ENCODE assay signal across 11 cellular contexts in genomic region chr5:123673107-123673506, GRCh38.
DNase-seq lines count a peak whose midpoint lies in the region; ATAC-seq, FAIRE-seq and TF ChIP-seq lines count a peak whose summit lies in the region.
"Had no signal": no experiment of that assay in that cellular context is flagged by ENCODE, and none has a peak within 500 bp of the region (broad histone marks: within the 10 kb centered on the region; RNA-seq: fewer than 3 reads in every experiment).

No MANE protein-coding gene starts in this region.

- peaks cover 2% of the 10 kb centered on the region for H3K36me3 Mint-ChIP-seq in astrocyte (ENCODE audit: low read depth, unreplicated experiment)
- H3K36me3 Mint-ChIP-seq in activated T-cell treated with anti-CD3 and anti-CD28 coated beads, Interleukin-2, amount 50 U/mL, for 4 hours (ENCODE audit: insufficient read depth): no peaks in the 10 kb centered on the region

- H3K27me3 ChIP-seq in astrocyte (ENCODE audit: insufficient read depth, low read length) (no peaks in the 10 kb centered on the region), kidney epithelial cell (ENCODE audit: control insufficient read depth, insufficient read depth, low read length) (no peaks in the 10 kb centered on the region)

- no peak overlapping the region for H2AFZ ChIP-seq in astrocyte (ENCODE audit: low read depth, low read length)
- H2AFZ ChIP-seq: PC-9 had no signal

- no peaks in the 10 kb centered on the region for H3K9me3 Mint-ChIP-seq in stimulated activated naive CD8-positive, alpha-beta T cell treated with anti-CD3 and anti-CD28 coated beads, Interleukin-15, amount 100 ng/mL, for 72 hours
- H3K9me3 Mint-ChIP-seq in astrocyte (ENCODE audit: unreplicated experiment): peaks cover 9% of the 10 kb centered on the region
- H3K9me3 Mint-ChIP-seq in activated T-cell treated with anti-CD3 and anti-CD28 coated beads, Interleukin-2, amount 50 U/mL, for 4 hours: peaks cover 4% of the 10 kb centered on the region

- no peaks in the 10 kb centered on the region for H3K4me1 ChIP-seq in astrocyte (ENCODE audit: insufficient read depth, low read length)

- H3K4me2 ChIP-seq in astrocyte (ENCODE audit: low read length): no peak overlapping the region
- H3K4me2 ChIP-seq: PC-9 had no signal

- no peaks in the 10 kb centered on the region for H3K79me2 ChIP-seq in astrocyte (ENCODE audit: insufficient read depth, low read length)

- no peak overlapping the region for H3K4me3 Mint-ChIP-seq in stimulated activated naive CD8-positive, alpha-beta T cell treated with anti-CD3 and anti-CD28 coated beads, Interleukin-15, amount 100 ng/mL, for 72 hours
- H3K4me3 Mint-ChIP-seq in astrocyte (ENCODE audit: unreplicated experiment): no peak overlapping the region
- H3K4me3 Mint-ChIP-seq in activated T-cell treated with anti-CD3 and anti-CD28 coated beads, Interleukin-2, amount 50 U/mL, for 4 hours: no peak overlapping the region

- H3K27ac Mint-ChIP-seq in stimulated activated naive CD8-positive, alpha-beta T cell treated with anti-CD3 and anti-CD28 coated beads, Interleukin-15, amount 100 ng/mL, for 72 hours: no peak overlapping the region
- H3K27ac Mint-ChIP-seq in astrocyte (ENCODE audit: unreplicated experiment): peak overlapping the region; percentile 21

- no peak overlapping the region for H3K9ac ChIP-seq in astrocyte (ENCODE audit: low read length)

- H3K4me1 Mint-ChIP-seq in stimulated activated naive CD8-positive, alpha-beta T cell treated with anti-CD3 and anti-CD28 coated beads, Interleukin-15, amount 100 ng/mL, for 72 hours: no peaks in the 10 kb centered on the region
- H3K4me1 Mint-ChIP-seq in astrocyte (ENCODE audit: low read depth, unreplicated experiment): peaks cover 3% of the 10 kb centered on the region
- no peaks in the 10 kb centered on the region for H3K4me1 Mint-ChIP-seq in activated T-cell treated with anti-CD3 and anti-CD28 coated beads, Interleukin-2, amount 50 U/mL, for 4 hours (ENCODE audit: low read depth)

- TF ChIP-seq CTCF in astrocyte (IDR thresholded peaks at IDR 0.05; ENCODE audit: insufficient read depth, low read depth, low read length): no peak
- no peak for TF ChIP-seq CTCF in kidney epithelial cell (IDR thresholded peaks at IDR 0.05; ENCODE audit: insufficient read depth, low read length, poor library complexity, severe bottlenecking)

- no peaks in the 10 kb centered on the region for H4K20me1 ChIP-seq in astrocyte (ENCODE audit: insufficient read depth, low read length)

- ATAC-seq in stimulated activated naive CD8-positive, alpha-beta T cell treated with anti-CD3 and anti-CD28 coated beads, Interleukin-15, amount 100 ng/mL, for 72 hours: peak; percentile 31
- no peak for ATAC-seq in stimulated activated naive CD8-positive, alpha-beta T cell treated with anti-CD3 and anti-CD28 coated beads, Interleukin-15, Interleukin-2, amounts not matched to agents 100 U/mL and 50 U/mL, for 24 hours
- ATAC-seq in activated T-cell treated with anti-CD3 and anti-CD28 coated beads, Interleukin-2, amount 50 U/mL, for 4 hours: no peak

- H3K27ac ChIP-seq in astrocyte (ENCODE audit: low read depth, low read length): no peak overlapping the region
- H3K27ac ChIP-seq: PC-9 had no signal

- no peaks in the 10 kb centered on the region for H3K9me3 ChIP-seq in astrocyte (ENCODE audit: insufficient read depth, low read depth, low read length)

- no peaks in the 10 kb centered on the region for H3K36me3 ChIP-seq in astrocyte (ENCODE audit: insufficient read depth, low read length)
- H3K36me3 ChIP-seq in kidney epithelial cell (ENCODE audit: control insufficient read depth, insufficient read depth, low read length): no peaks in the 10 kb centered on the region

- no peak overlapping the region for H3K4me3 ChIP-seq in astrocyte (ENCODE audit: insufficient read depth, low read depth, low read length)
- H3K4me3 ChIP-seq in kidney epithelial cell (ENCODE audit: low read depth, low read length): no peak overlapping the region
- H3K4me3 ChIP-seq: PC-9, skin epidermis had no signal

- no peak for DNase-seq in stimulated activated naive CD8-positive, alpha-beta T cell treated with anti-CD3 and anti-CD28 coated beads, Interleukin-15, amount 100 ng/mL, for 72 hours
- DNase-seq in stimulated activated naive CD8-positive, alpha-beta T cell treated with anti-CD3 and anti-CD28 coated beads, Interleukin-15, Interleukin-2, amounts not matched to agents 100 U/mL and 50 U/mL, for 24 hours: no peak
- no peak for DNase-seq in astrocyte (ENCODE audit: low read depth)
- DNase-seq in kidney epithelial cell (ENCODE audit: low read depth): peak; percentile 55
- peak; percentile 11 for DNase-seq in urothelium cell line (ENCODE audit: low spot score)
- DNase-seq in activated T-cell treated with anti-CD3 and anti-CD28 coated beads, Interleukin-2, amount 50 U/mL, for 4 hours: no peak
- no peak for DNase-seq in D341Med (ENCODE audit: low spot score)
- no peak for DNase-seq in stimulated activated CD4-positive, alpha-beta T cell treated with anti-CD3 and anti-CD28 coated beads, Interleukin-4, amount 100 ng/mL, for 24 hours
- DNase-seq: head of caudate nucleus, PC-9 had no signal

- FAIRE-seq in astrocyte (lab: Jason Lieb, UNC) (peak; percentile 58), urothelium cell line (lab: Jason Lieb, UNC) (no peak)

- H3K27me3 Mint-ChIP-seq in stimulated activated naive CD8-positive, alpha-beta T cell treated with anti-CD3 and anti-CD28 coated beads, Interleukin-15, amount 100 ng/mL, for 72 hours: peaks cover 10% of the 10 kb centered on the region
- no peaks in the 10 kb centered on the region for H3K27me3 Mint-ChIP-seq in astrocyte (ENCODE audit: low read depth, unreplicated experiment)
- no peaks in the 10 kb centered on the region for H3K27me3 Mint-ChIP-seq in activated T-cell treated with anti-CD3 and anti-CD28 coated beads, Interleukin-2, amount 50 U/mL, for 4 hours (ENCODE audit: low read depth)

Comparison
In these comparisons a context has a peak if more than half of its experiments do, and no peak if none do; other contexts are left out.
1. DNase-seq: peak in kidney epithelial cell (single experiment) and urothelium cell line (single experiment); none in stimulated activated naive CD8-positive, alpha-beta T cell treated with anti-CD3 and anti-CD28 coated beads, Interleukin-15, amount 100 ng/mL, for 72 hours (0 of 2), stimulated activated naive CD8-positive, alpha-beta T cell treated with anti-CD3 and anti-CD28 coated beads, Interleukin-15, Interleukin-2, amounts not matched to agents 100 U/mL and 50 U/mL, for 24 hours (single experiment), astrocyte (single experiment), activated T-cell treated with anti-CD3 and anti-CD28 coated beads, Interleukin-2, amount 50 U/mL, for 4 hours (single experiment), D341Med (single experiment) and stimulated activated CD4-positive, alpha-beta T cell treated with anti-CD3 and anti-CD28 coated beads, Interleukin-4, amount 100 ng/mL, for 24 hours (single experiment).